In genomic region chr18:30492552-30493129, GRCh38 we compare ENCODE assay signal across 12 cellular contexts.
A peak's percentile ranks its signal among the peaks of the same experiment; 100 is the strongest.
DNase-seq lines count a peak whose midpoint lies in the region; ATAC-seq lines count a peak whose summit lies in the region.
"Had no signal": no experiment of that assay in that cellular context is flagged by ENCODE, and none has a peak within 500 bp of the region (broad histone marks: within the 10 kb centered on the region; RNA-seq: fewer than 3 reads in every experiment).

No MANE protein-coding gene starts in this region.

- no peak overlapping the region for H3K27ac Mint-ChIP-seq in activated CD4-positive, alpha-beta T cell treated with anti-CD3 and anti-CD28 coated beads for 36 hours
- no peak overlapping the region for H3K27ac Mint-ChIP-seq in stimulated activated naive CD8-positive, alpha-beta T cell treated with anti-CD3 and anti-CD28 coated beads, Interleukin-15, amount 100 ng/mL, for 72 hours
- H3K27ac Mint-ChIP-seq: CD4-positive, alpha-beta T cell; GM23338 had no signal

- intact Hi-C loops in activated CD4-positive, alpha-beta T cell treated with anti-CD3 and anti-CD28 coated beads for 36 hours (cut with DNase I, micrococcal nuclease), result no loop called here
- intact Hi-C loops in Right ventricle myocardium inferior (cut with DNase I), result no loop called here
- intact Hi-C loops in cardiac septum (cut with DNase I), result no loop called here

- H3K4me3 Mint-ChIP-seq in activated CD4-positive, alpha-beta T cell treated with anti-CD3 and anti-CD28 coated beads for 36 hours, result no peak overlapping the region
- no peak overlapping the region for H3K4me3 Mint-ChIP-seq in stimulated activated naive CD8-positive, alpha-beta T cell treated with anti-CD3 and anti-CD28 coated beads, Interleukin-15, amount 100 ng/mL, for 72 hours
- H3K4me3 Mint-ChIP-seq: CD4-positive, alpha-beta T cell; GM23338 had no signal

- no peaks in the 10 kb centered on the region for H3K27me3 Mint-ChIP-seq in activated CD4-positive, alpha-beta T cell treated with anti-CD3 and anti-CD28 coated beads for 36 hours
- H3K27me3 Mint-ChIP-seq in stimulated activated naive CD8-positive, alpha-beta T cell treated with anti-CD3 and anti-CD28 coated beads, Interleukin-15, amount 100 ng/mL, for 72 hours, result no peaks in the 10 kb centered on the region
- H3K27me3 Mint-ChIP-seq: CD4-positive, alpha-beta T cell had no signal

- no peaks in the 10 kb centered on the region for H3K36me3 Mint-ChIP-seq in activated CD4-positive, alpha-beta T cell treated with anti-CD3 and anti-CD28 coated beads for 36 hours (ENCODE audit: low read depth)

- no peaks in the 10 kb centered on the region for H3K4me1 Mint-ChIP-seq in activated CD4-positive, alpha-beta T cell treated with anti-CD3 and anti-CD28 coated beads for 36 hours
- no peaks in the 10 kb centered on the region for H3K4me1 Mint-ChIP-seq in stimulated activated naive CD8-positive, alpha-beta T cell treated with anti-CD3 and anti-CD28 coated beads, Interleukin-15, amount 100 ng/mL, for 72 hours

- ATAC-seq in activated CD4-positive, alpha-beta T cell treated with anti-CD3 and anti-CD28 coated beads for 36 hours, result peak; percentile 51
- ATAC-seq in Right ventricle myocardium inferior, result peak; percentile 28
- peak; percentile 64 for ATAC-seq in stimulated activated naive CD8-positive, alpha-beta T cell treated with anti-CD3 and anti-CD28 coated beads, Interleukin-15, amount 100 ng/mL, for 72 hours
- ATAC-seq: A549, GM23338 had no signal

- CTCF ChIA-PET in activated CD4-positive, alpha-beta T cell treated with anti-CD3 and anti-CD28 coated beads for 36 hours (lab: Charles Lee), result no interaction called here

- POLR2A ChIA-PET in activated CD4-positive, alpha-beta T cell treated with anti-CD3 and anti-CD28 coated beads for 36 hours (lab: Charles Lee), result no interaction called here

- no peak for DNase-seq in activated CD4-positive, alpha-beta T cell treated with anti-CD3 and anti-CD28 coated beads for 36 hours
- DNase-seq in activated CD4-positive, alpha-beta T cell treated with anti-CD3 and anti-CD28 coated beads for 4 hours, result no peak
- DNase-seq in Right ventricle myocardium inferior (ENCODE audit: missing footprints) (no peak), cardiac septum (ENCODE audit: low spot score) (no peak), amniotic stem cell (lab: John Stamatoyannopoulos, UW) (no peak)
- DNase-seq in stimulated activated naive CD8-positive, alpha-beta T cell treated with anti-CD3 and anti-CD28 coated beads, Interleukin-15, amount 100 ng/mL, for 72 hours, result no peak
- no peak for DNase-seq in stimulated activated CD8-positive, alpha-beta memory T cell treated with anti-CD3 and anti-CD28 coated beads, Interleukin-4, amount 100 ng/mL, for 48 hours
- DNase-seq: Caco-2; CD4-positive, alpha-beta T cell; HCEC 1CT had no signal

- peaks cover 3% of the 10 kb centered on the region for H3K9me3 Mint-ChIP-seq in activated CD4-positive, alpha-beta T cell treated with anti-CD3 and anti-CD28 coated beads for 36 hours (ENCODE audit: low read depth)
- H3K9me3 Mint-ChIP-seq in stimulated activated naive CD8-positive, alpha-beta T cell treated with anti-CD3 and anti-CD28 coated beads, Interleukin-15, amount 100 ng/mL, for 72 hours, result peaks cover 5 to 15% of the 10 kb centered on the region in 2 donors
- H3K9me3 Mint-ChIP-seq: GM23338 had no signal
